In the genomic region with DNA sequence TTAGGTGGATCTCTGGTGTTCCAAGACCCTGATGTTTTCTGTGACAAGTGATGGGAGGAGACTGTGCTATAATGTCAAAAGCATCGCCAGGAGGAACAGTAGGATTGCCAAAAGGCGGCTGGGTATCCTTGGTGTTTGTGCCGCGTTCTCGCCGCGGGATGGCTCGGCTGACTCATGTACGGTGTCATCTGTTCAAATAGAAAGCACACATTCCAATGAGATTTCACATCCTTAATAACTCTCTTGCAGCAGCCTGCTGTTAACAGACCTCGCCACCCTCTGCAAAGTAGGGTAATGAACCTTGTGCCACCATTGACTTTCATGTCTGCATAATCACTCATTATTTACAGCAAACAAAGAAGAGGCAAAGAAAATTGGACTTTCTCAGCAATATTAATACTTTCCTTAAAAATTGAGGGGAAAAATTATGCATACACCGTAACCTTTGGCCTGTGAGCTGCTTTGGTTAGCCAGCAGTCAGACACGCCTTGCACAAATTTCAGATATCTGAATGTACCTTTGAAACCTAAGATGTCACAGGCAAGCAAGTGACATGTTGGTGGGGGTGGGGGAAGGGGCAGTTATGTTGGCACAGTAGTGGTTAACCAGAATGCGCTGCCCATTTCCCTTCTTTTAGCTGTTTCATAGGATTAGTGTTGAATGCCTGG, we compare ENCODE assay signal across 2 cellular contexts.
TF ChIP-seq lines count a peak whose summit lies in the region.

No MANE protein-coding gene starts in this region.

TF ChIP-seq in endothelial cell of umbilical vein, 7 proteins besides CTCF, POLR2A, EP300 and RAD21 (continued from another document):
- TF ChIP-seq FOS (IDR thresholded peaks at IDR 0.05; ENCODE audit: borderline replicate concordance, insufficient read depth, low read length): no peak
- no peak for TF ChIP-seq POLR2AphosphoS5 (IDR thresholded peaks at IDR 0.05; ENCODE audit: insufficient read depth, low read depth, low read length)
- TF ChIP-seq, protein P1, sequence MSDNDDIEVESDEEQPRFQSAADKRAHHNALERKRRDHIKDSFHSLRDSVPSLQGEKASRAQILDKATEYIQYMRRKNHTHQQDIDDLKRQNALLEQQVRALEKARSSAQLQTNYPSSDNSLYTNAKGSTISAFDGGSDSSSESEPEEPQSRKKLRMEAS (IDR thresholded peaks at IDR 0.05; ENCODE audit: insufficient read depth, insufficient read length): no peak
- TF ChIP-seq MYC (IDR thresholded peaks at IDR 0.05; ENCODE audit: low read depth, low read length): no peak
- no peak for TF ChIP-seq GATA2 (IDR thresholded peaks at IDR 0.05; ENCODE audit: insufficient read depth, insufficient read length, low read depth, low read length)

TF ChIP-seq in GM12891, 5 proteins besides CTCF, POLR2A, EP300 and RAD21 (continued from another document):
- TF ChIP-seq TAF1 (IDR thresholded peaks at IDR 0.05; ENCODE audit: low read depth, low read length) (no peak), POLR2AphosphoS5 (IDR thresholded peaks at IDR 0.05; ENCODE audit: low read depth, low read length) (no peak)
